ENCODE assay signal across 24 cellular contexts in the genomic region with DNA sequence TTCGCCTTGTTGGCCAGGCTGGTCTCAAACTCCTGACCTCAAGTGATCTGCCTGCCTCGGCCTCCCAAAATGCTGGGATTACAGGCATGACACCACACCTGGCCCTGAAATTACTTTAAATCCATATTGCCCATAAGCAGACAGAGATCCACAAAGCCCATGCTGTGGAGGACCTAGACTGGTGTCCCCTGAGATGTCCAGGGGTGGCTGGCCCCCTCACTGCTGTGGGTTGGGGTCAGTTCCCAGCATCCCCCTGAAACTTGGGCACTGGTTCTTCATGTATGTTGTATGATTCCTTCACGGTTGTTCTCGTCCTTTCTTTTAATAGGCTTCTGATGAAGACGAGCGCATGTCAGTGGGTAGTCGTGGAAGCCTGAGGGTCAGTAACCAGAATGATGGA.
DNase-seq lines count a peak whose midpoint lies in the region; ATAC-seq and TF ChIP-seq lines count a peak whose summit lies in the region.
"Had no signal": no experiment of that assay in that cellular context is flagged by ENCODE, and none has a peak within 500 bp of the region (broad histone marks: within the 10 kb centered on the region; RNA-seq: fewer than 3 reads in every experiment).

No MANE protein-coding gene starts in this region.

- no peak overlapping the region for H3K4me3 Mint-ChIP-seq in nephron
- no peak overlapping the region for H3K4me3 Mint-ChIP-seq in type B pancreatic cell
- H3K4me3 Mint-ChIP-seq: activated CD4-positive, alpha-beta T cell treated with anti-CD3 and anti-CD28 coated beads, Interleukin-2, amount 10 ng/mL, durations not matched to agents 24 days and 14 days; mesothelial cell of epicardium; nephron progenitor cell had no signal

- peak overlapping the region; percentile 3 for H3K27ac ChIP-seq in right cardiac atrium (ENCODE audit: low read length)
- H3K27ac ChIP-seq: prostate gland, vagina had no signal

- TF ChIP-seq CTCF in nephron (IDR thresholded peaks at IDR 0.05; ENCODE audit: unreplicated experiment in 3 of 3) (no peak), type B pancreatic cell (conservative IDR thresholded peaks at IDR 0.05) (no peak)

- in situ Hi-C loops in HAP-1 (cut with MboI; ENCODE audit: low sequenced_read_pairs) = no loop called here

- H3K27me3 ChIP-seq in right cardiac atrium (ENCODE audit: control insufficient read depth, insufficient read depth) (no peaks in the 10 kb centered on the region), HAP-1 (ENCODE audit: low read depth) (no peaks in the 10 kb centered on the region)
- H3K27me3 ChIP-seq: heart right ventricle, vagina had no signal

- H3K4me3 ChIP-seq in right cardiac atrium (ENCODE audit: low read length) (no peak overlapping the region), HAP-1 (no peak overlapping the region)
- H3K4me3 ChIP-seq: heart right ventricle, prostate gland, vagina had no signal

- DNase-seq in right cardiac atrium = no peak
- DNase-seq in left cardiac atrium = no peak
- DNase-seq in ecto neural progenitor cell (ENCODE audit: low spot score) = peak; percentile 36
- no peak for DNase-seq in type B pancreatic cell (ENCODE audit: extremely low spot score, unreplicated experiment)
- no peak for DNase-seq in HAP-1 (ENCODE audit: low spot score in 2 of 2)
- no peak for DNase-seq in NCI-H345 treated with DMSO at 0.1 percent for 48 hours (lab: John Stamatoyannopoulos, UW; ENCODE audit: unreplicated experiment)
- DNase-seq: activated CD4-positive, alpha-beta T cell treated with anti-CD3 and anti-CD28 coated beads, Interleukin-2, amount 10 ng/mL, durations not matched to agents 24 days and 14 days; cerebellar nuclear complex; DND-41; heart right ventricle; NCI-H1092; NCI-H2029; nephron progenitor cell; RPMI8226; SK-N-SH; stimulated activated CD4-positive, alpha-beta T cell treated with anti-CD3 and anti-CD28 coated beads, Interleukin-2, amount 100 ng/mL, for 24 hours; T-helper 2 cell had no signal

- no peaks in the 10 kb centered on the region for H3K36me3 ChIP-seq in HAP-1 (replicated peaks)
- H3K36me3 ChIP-seq: prostate gland, vagina had no signal

- H3K9me3 ChIP-seq in right cardiac atrium (ENCODE audit: control insufficient read depth, low read length) (no peaks in the 10 kb centered on the region), HAP-1 (no peaks in the 10 kb centered on the region)
- H3K9me3 ChIP-seq: heart right ventricle, prostate gland, SK-N-SH, vagina had no signal

- WGBS in right cardiac atrium = 96% methylated on average over 7 of the region's 7 CpGs

- H3K27ac Mint-ChIP-seq in nephron = peak overlapping the region; percentile 46 to 66 (median 46)
- H3K27ac Mint-ChIP-seq in type B pancreatic cell = peak overlapping the region; percentile 72
- H3K27ac Mint-ChIP-seq: activated CD4-positive, alpha-beta T cell treated with anti-CD3 and anti-CD28 coated beads, Interleukin-2, amount 10 ng/mL, durations not matched to agents 24 days and 14 days; activated naive CD4-positive, alpha-beta T cell treated with anti-CD3 and anti-CD28 coated beads, Interleukin-2, amount 50 U/mL, for 72 hours; mesothelial cell of epicardium; nephron progenitor cell had no signal

- H3K36me3 Mint-ChIP-seq in nephron (ENCODE audit: low read depth) (peaks cover 12% of the 10 kb centered on the region), type B pancreatic cell (peaks cover 13% of the 10 kb centered on the region)
- H3K36me3 Mint-ChIP-seq: mesothelial cell of epicardium had no signal

- peaks cover 6% of the 10 kb centered on the region for H3K4me1 ChIP-seq in right cardiac atrium (ENCODE audit: control insufficient read depth, insufficient read depth, low read length)
- H3K4me1 ChIP-seq in HAP-1 = peaks cover 7% of the 10 kb centered on the region

- H3K4me1 Mint-ChIP-seq in nephron = peaks cover 84% of the 10 kb centered on the region
- peaks cover 55% of the 10 kb centered on the region for H3K4me1 Mint-ChIP-seq in type B pancreatic cell (ENCODE audit: unreplicated experiment)

- H3K9me3 Mint-ChIP-seq in nephron (no peaks in the 10 kb centered on the region), type B pancreatic cell (no peaks in the 10 kb centered on the region)
- H3K9me3 Mint-ChIP-seq: activated CD4-positive, alpha-beta T cell treated with anti-CD3 and anti-CD28 coated beads, Interleukin-2, amount 10 ng/mL, durations not matched to agents 24 days and 14 days; activated naive CD4-positive, alpha-beta T cell treated with anti-CD3 and anti-CD28 coated beads, Interleukin-2, amount 50 U/mL, for 72 hours; activated T-helper 2 cell treated with anti-CD3 and anti-CD28 coated beads, Interferon-gamma antibody, Interleukin-2, Interleukin-4, amounts not matched to agents 10 μg/mL and 5 μg/mL and 100 μg/mL, durations not matched to agents 14 hours and 24 hours and 36 hours; mesothelial cell of epicardium; nephron progenitor cell had no signal

- ATAC-seq in right cardiac atrium = no peak
- ATAC-seq in left cardiac atrium = no peak
- ATAC-seq in HG02970 (IDR thresholded peaks at IDR 0.05; ENCODE audit: low FRiP score, unreplicated experiment) = no peak
- ATAC-seq: activated naive CD4-positive, alpha-beta T cell treated with anti-CD3 and anti-CD28 coated beads, Interleukin-2, amount 50 U/mL, for 72 hours had no signal

- H3K27me3 Mint-ChIP-seq in nephron (ENCODE audit: low read depth) (no peaks in the 10 kb centered on the region), type B pancreatic cell (no peaks in the 10 kb centered on the region)
- H3K27me3 Mint-ChIP-seq: activated CD4-positive, alpha-beta T cell treated with anti-CD3 and anti-CD28 coated beads, Interleukin-2, amount 10 ng/mL, durations not matched to agents 24 days and 14 days had no signal

- intact Hi-C loops in right cardiac atrium (cut with DNase I) = no loop called here
- intact Hi-C loops in left cardiac atrium (cut with DNase I) = no loop called here
